27 cellular contexts compared by ENCODE assay signal in the genomic region with DNA sequence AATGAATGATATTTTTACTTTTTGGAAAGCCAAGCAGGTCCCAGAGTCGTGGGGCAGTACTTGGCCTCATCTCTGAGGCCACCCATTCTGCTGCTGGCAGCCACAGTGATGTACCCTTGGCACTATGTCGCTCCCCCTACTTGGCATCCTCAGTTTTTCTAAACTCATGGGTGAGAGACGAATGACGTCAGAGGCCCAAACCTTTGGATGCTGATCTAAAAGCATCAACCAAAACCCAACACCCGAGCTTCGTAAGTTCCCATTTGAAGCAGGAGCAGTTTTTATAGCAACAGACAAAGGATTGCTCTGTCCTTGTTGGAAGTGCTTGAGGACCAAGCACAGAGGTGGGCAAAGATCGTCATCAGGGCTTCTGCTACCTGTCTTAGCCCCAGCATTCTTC.
"Had no signal": no experiment of that assay in that cellular context is flagged by ENCODE, and none has a peak within 500 bp of the region (broad histone marks: within the 10 kb centered on the region; RNA-seq: fewer than 3 reads in every experiment).

No MANE protein-coding gene starts in this region.

- H3K27me3 ChIP-seq: colonic mucosa, esophagus squamous epithelium, foreskin keratinocyte, gastrocnemius medialis, gastroesophageal sphincter, heart right ventricle had no signal

- H3K4me3 ChIP-seq: colonic mucosa, coronary artery, dorsolateral prefrontal cortex, esophagus squamous epithelium, gastrocnemius medialis, gastroesophageal sphincter, heart left ventricle, heart right ventricle had no signal

- FAIRE-seq: colon, endometrium, endothelial cell of umbilical vein, frontal cortex had no signal

- H3K36me3 ChIP-seq: colonic mucosa, esophagus squamous epithelium, gastrocnemius medialis, gastroesophageal sphincter, heart left ventricle, heart right ventricle had no signal

- H3K4me1 ChIP-seq: colonic mucosa, esophagus squamous epithelium, foreskin keratinocyte, gastrocnemius medialis, gastroesophageal sphincter, heart left ventricle, heart right ventricle had no signal

- DNase-seq: colonic mucosa; cortex of kidney; dermis blood vessel endothelial cell; dorsolateral prefrontal cortex; effector CD4-positive, alpha-beta T cell; effector CD8-positive, alpha-beta T cell; effector memory CD4-positive, alpha-beta T cell; effector memory CD8-positive, alpha-beta T cell; endodermal cell; erythroblast; esophagus squamous epithelium; foreskin fibroblast; foreskin keratinocyte; foreskin melanocyte; gastrocnemius medialis; glutamatergic neuron; head of caudate nucleus; heart left ventricle; heart right ventricle had no signal

- H3K27ac ChIP-seq: colonic mucosa, coronary artery, dorsolateral prefrontal cortex, epithelial cell of prostate, esophagus squamous epithelium, foreskin keratinocyte, gastrocnemius medialis, gastroesophageal sphincter, heart left ventricle, heart right ventricle had no signal

- ATAC-seq: effector memory CD8-positive, alpha-beta T cell; esophagus mucosa; foreskin keratinocyte; gastrocnemius medialis; gastroesophageal sphincter; heart left ventricle; heart right ventricle had no signal

- H3K9me3 ChIP-seq: colonic mucosa, esophagus squamous epithelium, gastrocnemius medialis, gastroesophageal sphincter had no signal
